Comparison of ENCODE assay signal across 31 cellular contexts in genomic region chr12:104896710-104897109, GRCh38.
"Had no signal": no experiment of that assay in that cellular context is flagged by ENCODE, and none has a peak within 500 bp of the region (broad histone marks: within the 10 kb centered on the region; RNA-seq: fewer than 3 reads in every experiment).

No MANE protein-coding gene starts in this region.

- H3K27ac ChIP-seq: brain microvascular endothelial cell, PC-9, VCaP had no signal

- H3K4me3 Mint-ChIP-seq: activated B cell treated with CpG ODN at 0.5 μM for 24 hours; activated CD4-positive, alpha-beta memory T cell treated with anti-CD3 and anti-CD28 coated beads for 36 hours; activated naive CD4-positive, alpha-beta T cell treated with anti-CD3 and anti-CD28 coated beads for 36 hours; activated naive CD8-positive, alpha-beta T cell; activated naive CD8-positive, alpha-beta T cell treated with anti-CD3 and anti-CD28 coated beads, Interleukin-2, amount 50 U/mL, for 24 hours; activated T-cell treated with anti-CD3 and anti-CD28 coated beads, Interleukin-2, amount 50 U/mL, for 4 hours; activated T-helper 1 cell treated with anti-CD3 and anti-CD28 coated beads, Interleukin-12 subunit alpha, Interleukin-12 subunit beta, Interleukin-2, Interleukin-4 antibody, amounts not matched to agents 30 ng/mL and 10 ng/mL and 1 ng/mL, durations not matched to agents 14 hours and 24 hours and 36 hours had no signal

- H3K27me3 Mint-ChIP-seq: activated B cell treated with CpG ODN at 0.5 μM for 24 hours; activated CD4-positive, alpha-beta memory T cell treated with anti-CD3 and anti-CD28 coated beads for 36 hours; activated naive CD8-positive, alpha-beta T cell had no signal

- FAIRE-seq: RCC 7860 had no signal

- H3K36me3 Mint-ChIP-seq: activated CD4-positive, alpha-beta memory T cell treated with anti-CD3 and anti-CD28 coated beads for 36 hours had no signal

- H3K4me1 Mint-ChIP-seq: activated B cell treated with CpG ODN at 0.5 μM for 24 hours; activated naive CD8-positive, alpha-beta T cell treated with anti-CD3 and anti-CD28 coated beads, Interleukin-2, amount 50 U/mL, for 24 hours had no signal

- H3K9me3 ChIP-seq: MG63 had no signal

- H3K4me3 ChIP-seq: MG63, PC-9 had no signal

- ATAC-seq: activated naive CD8-positive, alpha-beta T cell treated with anti-CD3 and anti-CD28 coated beads, Interleukin-2, amount 50 U/mL, for 24 hours; activated T-cell treated with anti-CD3 and anti-CD28 coated beads, Interleukin-2, amount 50 U/mL, for 4 hours had no signal

- DNase-seq: activated B cell treated with CpG ODN at 0.5 μM for 24 hours; activated CD4-positive, alpha-beta memory T cell treated with anti-CD3 and anti-CD28 coated beads for 36 hours; activated CD4-positive, alpha-beta T cell treated with anti-CD3 and anti-CD28 coated beads for 4 hours; activated CD4-positive, alpha-beta T cell treated with anti-CD3 and anti-CD28 coated beads, Interleukin-2, amount 50 U/mL, for 1 hour; activated CD4-positive, CD25-positive, alpha-beta regulatory T cell treated with anti-CD3 and anti-CD28 coated beads, Interleukin-2, amount 50 U/mL, for 72 hours; activated CD8-positive, alpha-beta memory T cell treated with anti-CD3 and anti-CD28 coated beads, Interleukin-2, amount 50 U/mL, for 4 hours; activated gamma-delta T cell treated with Interleukin-2 at 50 U/mL for 16 hours; activated naive CD4-positive, alpha-beta T cell treated with anti-CD3 and anti-CD28 coated beads for 36 hours; activated naive CD8-positive, alpha-beta T cell treated with anti-CD3 and anti-CD28 coated beads, Interleukin-2, amount 50 U/mL, for 24 hours; activated T-cell treated with anti-CD3 and anti-CD28 coated beads for 4 hours; activated T-cell treated with anti-CD3 and anti-CD28 coated beads, Interleukin-2, amount 50 U/mL, for 4 hours; anterior cingulate cortex; brain microvascular endothelial cell; central memory CD4-positive, alpha-beta T cell; MG63; NCI-H1092; NCI-H1436 treated with DMSO at 0.1 percent for 48 hours; NCI-H1694 treated with DMSO at 0.1 percent for 48 hours; NCI-H2029; NCI-H345; NCI-H524 treated with DMSO at 0.1 percent for 48 hours; PC-9; Right ventricle myocardium superior; SW 1271; T-helper 1 cell; T-helper 2 cell; T-helper 9 cell had no signal

- H3K27ac Mint-ChIP-seq: activated B cell treated with CpG ODN at 0.5 μM for 24 hours; activated CD4-positive, alpha-beta memory T cell treated with anti-CD3 and anti-CD28 coated beads for 36 hours; activated naive CD4-positive, alpha-beta T cell treated with anti-CD3 and anti-CD28 coated beads for 36 hours; activated naive CD8-positive, alpha-beta T cell; activated naive CD8-positive, alpha-beta T cell treated with anti-CD3 and anti-CD28 coated beads, Interleukin-2, amount 50 U/mL, for 24 hours; activated T-helper 1 cell treated with anti-CD3 and anti-CD28 coated beads, Interleukin-12 subunit alpha, Interleukin-12 subunit beta, Interleukin-2, Interleukin-4 antibody, amounts not matched to agents 30 ng/mL and 10 ng/mL and 1 ng/mL, durations not matched to agents 14 hours and 24 hours and 36 hours had no signal

- H3K4me2 ChIP-seq: PC-9 had no signal
